In genomic region chr2:84817239-84817655, GRCh38 we compare ENCODE assay signal across 1 cellular context.
TF ChIP-seq lines count a peak whose summit lies in the region.

No MANE protein-coding gene starts in this region.

TF ChIP-seq in GM12878, 131 proteins besides CTCF, POLR2A, EP300 and RAD21 (continued from another document and continues in another):
- TF ChIP-seq ZBTB40 (IDR thresholded peaks at IDR 0.05; ENCODE audit: borderline replicate concordance) (no peak; the same call in 1 of the 2 replicates), RELB (IDR thresholded peaks at IDR 0.05; ENCODE audit: low read depth) (peak; percentile 96), RUNX3 (IDR thresholded peaks at IDR 0.05; ENCODE audit: low read length) (peak; percentile 94), JUND (IDR thresholded peaks at IDR 0.05; ENCODE audit: low read depth, low read length) (peak; percentile 90), POLR2AphosphoS2 (IDR thresholded peaks at IDR 0.05; ENCODE audit: low read depth, low read length) (no peak), HDAC2 (IDR thresholded peaks at IDR 0.05) (no peak), IKZF1 (conservative IDR thresholded peaks at IDR 0.05) (peak; percentile 79), BCL11A (IDR thresholded peaks at IDR 0.05; ENCODE audit: low read depth, low read length) (peak; percentile 98), JUNB (IDR thresholded peaks at IDR 0.05) (peak; percentile 100), YBX1 (IDR thresholded peaks at IDR 0.05) (no peak), ZSCAN29 (IDR thresholded peaks at IDR 0.05) (no peak), POU2F2 (IDR thresholded peaks at IDR 0.05; ENCODE audit: borderline replicate concordance, low read depth, low read length) (peak; percentile 88; the same call in 2 of the 3 replicates), MTA2 (IDR thresholded peaks at IDR 0.05; ENCODE audit: low read depth) (peak; percentile 95), FOS (IDR thresholded peaks at IDR 0.05; ENCODE audit: borderline replicate concordance, extremely low read depth, insufficient read length) (no peak), CEBPB (IDR thresholded peaks at IDR 0.05; ENCODE audit: borderline replicate concordance in 1 of 2, low read depth in 2 of 2, low read length in 2 of 2) (peak in 1 of 2 experiments; percentile 95; a peak in 2 of 4 replicates), BMI1 (IDR thresholded peaks at IDR 0.05; ENCODE audit: borderline replicate concordance) (peak; percentile 90), MXI1 (IDR thresholded peaks at IDR 0.05; ENCODE audit: low read depth, low read length) (peak; percentile 51; the same call in 1 of the 2 replicates), CHD2 (IDR thresholded peaks at IDR 0.05; ENCODE audit: borderline replicate concordance, low read depth, low read length) (peak; percentile 61; the same call in 1 of the 2 replicates), LARP7 (IDR thresholded peaks at IDR 0.05) (no peak), HCFC1 (IDR thresholded peaks at IDR 0.05; ENCODE audit: low read length) (no peak), BCLAF1 (IDR thresholded peaks at IDR 0.05) (no peak), ETV6 (conservative IDR thresholded peaks at IDR 0.05 in 1 of 2, IDR thresholded peaks at IDR 0.05 in 1 of 2; ENCODE audit: borderline replicate concordance in 1 of 2, low read depth in 1 of 2) (peak in 1 of 2 experiments; percentile 76; a peak in 1 of 4 replicates), ZBED1 (IDR thresholded peaks at IDR 0.05; ENCODE audit: borderline replicate concordance) (peak; percentile 93), NR2C2 (IDR thresholded peaks at IDR 0.05; ENCODE audit: borderline replicate concordance, control insufficient read depth, insufficient read length, low read depth) (no peak), ATF2 (IDR thresholded peaks at IDR 0.05; ENCODE audit: low read length) (peak; percentile 95), PML (IDR thresholded peaks at IDR 0.05; ENCODE audit: low read length) (peak; percentile 90), TCF12 (IDR thresholded peaks at IDR 0.05; ENCODE audit: low read depth, low read length) (peak; percentile 99), SMAD1 (IDR thresholded peaks at IDR 0.05; ENCODE audit: low read depth, partially characterized antibody) (no peak), ZNF217 (IDR thresholded peaks at IDR 0.05) (peak; percentile 98), IRF4 (IDR thresholded peaks at IDR 0.05; ENCODE audit: low read depth, low read length) (peak; percentile 97), SREBF2 (IDR thresholded peaks at IDR 0.05; ENCODE audit: low read length) (no peak), CUX1 (IDR thresholded peaks at IDR 0.05; ENCODE audit: insufficient replicate concordance, low read depth, low read length) (no peak), E4F1 (IDR thresholded peaks at IDR 0.05; ENCODE audit: borderline replicate concordance, partially characterized antibody) (no peak), PBX3 (IDR thresholded peaks at IDR 0.05; ENCODE audit: insufficient replicate concordance, low read depth, low read length) (no peak), PKNOX1 (IDR thresholded peaks at IDR 0.05) (no peak), SPI1 (IDR thresholded peaks at IDR 0.05; ENCODE audit: borderline replicate concordance, insufficient read depth, low read depth, low read length) (peak; percentile 95), IRF3 (IDR thresholded peaks at IDR 0.05) (no peak)
